9 cellular contexts compared by ENCODE assay signal in the genomic region with DNA sequence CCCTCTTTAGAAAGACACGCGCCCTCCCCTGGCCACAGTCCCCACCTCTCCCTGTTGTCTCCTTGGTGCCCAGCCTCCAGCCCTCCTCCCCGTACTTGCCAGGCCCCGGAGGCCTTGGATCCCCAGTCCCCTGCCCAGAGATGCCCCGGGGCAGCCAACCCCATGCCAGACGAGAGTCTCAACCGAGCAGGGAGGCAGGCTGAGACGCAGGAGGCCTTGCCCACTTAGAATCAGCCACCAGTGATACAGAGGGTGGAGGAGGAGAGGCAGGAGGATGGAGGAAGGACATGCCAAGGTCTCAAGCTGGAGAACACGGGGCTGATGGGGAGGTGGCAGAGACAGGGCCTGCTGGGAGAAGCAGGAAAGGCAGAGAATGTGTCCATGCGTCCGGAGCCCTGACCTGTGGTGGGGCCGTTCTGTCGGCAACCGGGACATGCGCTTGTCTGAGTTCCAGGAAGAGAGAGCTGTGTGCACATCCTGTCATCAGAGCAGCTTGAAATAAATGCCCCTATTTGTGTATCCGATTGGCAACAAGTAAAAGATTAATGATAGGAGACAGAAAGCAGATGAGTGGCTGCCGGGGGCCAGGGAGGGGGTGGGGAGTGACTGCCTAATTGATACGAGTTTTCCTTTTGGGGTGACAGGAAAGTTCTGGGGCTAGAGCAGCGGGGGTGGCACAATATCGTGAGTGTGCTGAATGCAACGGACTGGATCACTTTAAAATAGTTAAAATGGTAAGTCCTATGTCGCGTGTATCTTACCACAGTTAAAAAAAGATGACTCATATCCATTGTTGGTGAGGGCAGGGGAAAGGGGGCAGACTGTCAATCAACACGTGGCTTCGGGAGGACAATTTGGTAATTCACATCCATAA. TPM values are rescaled to one million over a fixed set of nuclear protein-coding genes. Genes with fewer than 3 reads are reported as not detected.
DNase-seq lines count a peak whose midpoint lies in the region; ATAC-seq and TF ChIP-seq lines count a peak whose summit lies in the region.
"Had no signal": no experiment of that assay in that cellular context is flagged by ENCODE, and none has a peak within 500 bp of the region (broad histone marks: within the 10 kb centered on the region; RNA-seq: fewer than 3 reads in every experiment).

No MANE protein-coding gene starts in this region.

- no peaks in the 10 kb centered on the region for H3K9me3 Mint-ChIP-seq in endodermal cell

- H3K9ac ChIP-seq in endodermal cell (ENCODE audit: extremely low read depth, low read length, poor library complexity, severe bottlenecking): no peak overlapping the region

- no peak for TF ChIP-seq POLR2A in spleen (IDR thresholded peaks at IDR 0.05)

- DNase-seq in activated CD4-positive, alpha-beta T cell treated with anti-CD3 and anti-CD28 coated beads, Interleukin-2, amount 50 U/mL, for 1 hour: peak; percentile 35
- DNase-seq in endodermal cell (no peak), spleen (peak; percentile 90), ecto neural progenitor cell (ENCODE audit: low spot score) (no peak), NCI-H1694 treated with DMSO at 0.1 percent for 48 hours (lab: John Stamatoyannopoulos, UW) (no peak)
- no peak for DNase-seq in NK-92 treated with Interleukin-12 subunit alpha and Interleukin-12 subunit beta, amount 100 ng/mL, for 24 hours (lab: John Stamatoyannopoulos, UW)

- no peak for ATAC-seq in GM21786 (IDR thresholded peaks at IDR 0.05; ENCODE audit: unreplicated experiment)
- ATAC-seq: Panc1 had no signal

- no peaks in the 10 kb centered on the region for H3K27me3 Mint-ChIP-seq in endodermal cell (ENCODE audit: insufficient read depth)

- CTCF ChIA-PET in HEK293 (lab: Yijun Ruan, JAX): no interaction called here

- H3K9me3 ChIP-seq in HEK293 (ENCODE audit: control insufficient read depth, insufficient read depth, low read depth, low read length) (no peaks in the 10 kb centered on the region), endodermal cell (ENCODE audit: control insufficient read depth, low read length) (no peaks in the 10 kb centered on the region), spleen (no peaks in the 10 kb centered on the region)

- no peaks in the 10 kb centered on the region for H3K4me1 Mint-ChIP-seq in endodermal cell

- H3K27ac ChIP-seq in HEK293 (ENCODE audit: extremely low read depth, low read depth, low read length): no peak overlapping the region
- H3K27ac ChIP-seq in endodermal cell (ENCODE audit: low read depth, low read length): peak overlapping the region; percentile 58
- H3K27ac ChIP-seq in spleen: peak overlapping the region; percentile 61 to 90 (median 76)

- no peak overlapping the region for H3K4me3 ChIP-seq in HEK293 (ENCODE audit: low read depth, low read length)
- H3K4me3 ChIP-seq in endodermal cell (ENCODE audit: low read length): no peak overlapping the region
- peak overlapping the region in 2 of 8 donors; percentile 2 to 48 for H3K4me3 ChIP-seq in spleen

- 72 to 88% methylated on average over 13 to 23 of the region's 25 CpGs for WGBS in endodermal cell (ENCODE audit: insufficient coverage in 1 of 2, insufficient read length in 1 of 2), 2 experiments
- WGBS in spleen, 5 donors: 42 to 59% (median 52%) methylated on average over 25 of the region's 25 CpGs

- TF ChIP-seq CTCF in HEK293 (tag by site-specific recombination; IDR thresholded peaks at IDR 0.05) (no peak), endodermal cell (conservative IDR thresholded peaks at IDR 0.05) (no peak), spleen (IDR thresholded peaks at IDR 0.05 in 8 of 11, conservative IDR thresholded peaks at IDR 0.05 in 3 of 11) (peak in 3 of 11 experiments; percentile 15 to 17 (median 15))

- POLR2A ChIA-PET in HEK293 (lab: Yijun Ruan, JAX): interaction anchor here (0.6 kb wide), 1 partner anchor 134 kb away, joined by 4 read pairs; no protein-coding TSS in a partner anchor

- intact Hi-C loops in spleen (cut with DNase I; ENCODE audit: low total_unique reads): no loop called here

- H3K4me1 ChIP-seq in HEK293 (ENCODE audit: control insufficient read depth, insufficient read depth, low read length): no peaks in the 10 kb centered on the region; the same call in 1 of the 2 replicates
- H3K4me1 ChIP-seq in endodermal cell (ENCODE audit: control insufficient read depth, insufficient read depth, low read length): no peaks in the 10 kb centered on the region
- peaks cover 4 to 83% (median 29%) of the 10 kb centered on the region in 6 donors for H3K4me1 ChIP-seq in spleen

- no peak overlapping the region for H3K4me3 Mint-ChIP-seq in endodermal cell

- H3K36me3 ChIP-seq in HEK293 (ENCODE audit: control insufficient read depth in 2 of 2, insufficient read depth in 1 of 2, low read length in 2 of 2): no peaks in the 10 kb centered on the region
- H3K36me3 ChIP-seq in endodermal cell (ENCODE audit: control insufficient read depth, insufficient read depth, low read length): no peaks in the 10 kb centered on the region
- H3K36me3 ChIP-seq in spleen: no peaks in the 10 kb centered on the region

- H3K27me3 ChIP-seq in endodermal cell (ENCODE audit: control insufficient read depth, insufficient read depth, low read length, poor library complexity, severe bottlenecking): no peaks in the 10 kb centered on the region
- peaks cover 0 to 12% (median 0%) of the 10 kb centered on the region in 7 donors for H3K27me3 ChIP-seq in spleen (replicated peaks in 1 of 7)

- H3K36me3 Mint-ChIP-seq in endodermal cell (ENCODE audit: low read depth): no peaks in the 10 kb centered on the region

- H3K27ac Mint-ChIP-seq in endodermal cell: peak overlapping the region; percentile 11

TF ChIP-seq in HEK293, 187 proteins besides CTCF, POLR2A, EP300 and RAD21:
- no peak for TF ChIP-seq ZNF416 (tag by site-specific recombination; IDR thresholded peaks at IDR 0.05)
- TF ChIP-seq ZNF37A (tag by site-specific recombination; IDR thresholded peaks at IDR 0.05): no peak
- peak; percentile 60 for TF ChIP-seq SCRT2 (tag by site-specific recombination; IDR thresholded peaks at IDR 0.05)
- no peak for TF ChIP-seq ZNF292 (tag by site-specific recombination; IDR thresholded peaks at IDR 0.05; ENCODE audit: borderline replicate concordance, low read depth)
- no peak for TF ChIP-seq ZNF518A (tag by site-specific recombination; conservative IDR thresholded peaks at IDR 0.05; ENCODE audit: low read depth)

RNA-seq across cellular contexts. Expression of gene MEAK7, which starts 44.7 kb away (rescaled TPM):
- total RNA-seq in endodermal cell (10 to 100 TPM; 30.3 to 34.9 TPM), spleen (10 to 100 TPM in 5 of 7 donors, 1 to 10 TPM in 2; 9.4 to 14.9 (median 11.1) TPM)
- 16.1 TPM for polyA plus RNA-seq in endodermal cell (2013, experiment 1 of 2)
- 12.1 TPM for polyA plus RNA-seq in endodermal cell (2013, experiment 2 of 2)
- 1 to 10 TPM; 1.5 to 2.7 (median 1.5) TPM for polyA plus RNA-seq in spleen

Comparison
In these comparisons a context has a peak if more than half of its experiments do, and no peak if none do; other contexts are left out.
1. DNase-seq: peak in activated CD4-positive, alpha-beta T cell treated with anti-CD3 and anti-CD28 coated beads, Interleukin-2, amount 50 U/mL, for 1 hour (single experiment) and spleen (single experiment); none in endodermal cell (single experiment), NK-92 treated with Interleukin-12 subunit alpha and Interleukin-12 subunit beta, amount 100 ng/mL, for 24 hours (single experiment), ecto neural progenitor cell (single experiment) and NCI-H1694 treated with DMSO at 0.1 percent for 48 hours (single experiment).